ENCODE assay signal across 1 cellular context in genomic region chr19:4062576-4063368, GRCh38.
A peak's percentile ranks its signal among the peaks of the same experiment; 100 is the strongest.
TF ChIP-seq lines count a peak whose summit lies in the region.

No MANE protein-coding gene starts in this region.

TF ChIP-seq in HepG2, 621 proteins besides CTCF, POLR2A, EP300 and RAD21 (continued from another document and continues in another):
- TF ChIP-seq, protein P1, sequence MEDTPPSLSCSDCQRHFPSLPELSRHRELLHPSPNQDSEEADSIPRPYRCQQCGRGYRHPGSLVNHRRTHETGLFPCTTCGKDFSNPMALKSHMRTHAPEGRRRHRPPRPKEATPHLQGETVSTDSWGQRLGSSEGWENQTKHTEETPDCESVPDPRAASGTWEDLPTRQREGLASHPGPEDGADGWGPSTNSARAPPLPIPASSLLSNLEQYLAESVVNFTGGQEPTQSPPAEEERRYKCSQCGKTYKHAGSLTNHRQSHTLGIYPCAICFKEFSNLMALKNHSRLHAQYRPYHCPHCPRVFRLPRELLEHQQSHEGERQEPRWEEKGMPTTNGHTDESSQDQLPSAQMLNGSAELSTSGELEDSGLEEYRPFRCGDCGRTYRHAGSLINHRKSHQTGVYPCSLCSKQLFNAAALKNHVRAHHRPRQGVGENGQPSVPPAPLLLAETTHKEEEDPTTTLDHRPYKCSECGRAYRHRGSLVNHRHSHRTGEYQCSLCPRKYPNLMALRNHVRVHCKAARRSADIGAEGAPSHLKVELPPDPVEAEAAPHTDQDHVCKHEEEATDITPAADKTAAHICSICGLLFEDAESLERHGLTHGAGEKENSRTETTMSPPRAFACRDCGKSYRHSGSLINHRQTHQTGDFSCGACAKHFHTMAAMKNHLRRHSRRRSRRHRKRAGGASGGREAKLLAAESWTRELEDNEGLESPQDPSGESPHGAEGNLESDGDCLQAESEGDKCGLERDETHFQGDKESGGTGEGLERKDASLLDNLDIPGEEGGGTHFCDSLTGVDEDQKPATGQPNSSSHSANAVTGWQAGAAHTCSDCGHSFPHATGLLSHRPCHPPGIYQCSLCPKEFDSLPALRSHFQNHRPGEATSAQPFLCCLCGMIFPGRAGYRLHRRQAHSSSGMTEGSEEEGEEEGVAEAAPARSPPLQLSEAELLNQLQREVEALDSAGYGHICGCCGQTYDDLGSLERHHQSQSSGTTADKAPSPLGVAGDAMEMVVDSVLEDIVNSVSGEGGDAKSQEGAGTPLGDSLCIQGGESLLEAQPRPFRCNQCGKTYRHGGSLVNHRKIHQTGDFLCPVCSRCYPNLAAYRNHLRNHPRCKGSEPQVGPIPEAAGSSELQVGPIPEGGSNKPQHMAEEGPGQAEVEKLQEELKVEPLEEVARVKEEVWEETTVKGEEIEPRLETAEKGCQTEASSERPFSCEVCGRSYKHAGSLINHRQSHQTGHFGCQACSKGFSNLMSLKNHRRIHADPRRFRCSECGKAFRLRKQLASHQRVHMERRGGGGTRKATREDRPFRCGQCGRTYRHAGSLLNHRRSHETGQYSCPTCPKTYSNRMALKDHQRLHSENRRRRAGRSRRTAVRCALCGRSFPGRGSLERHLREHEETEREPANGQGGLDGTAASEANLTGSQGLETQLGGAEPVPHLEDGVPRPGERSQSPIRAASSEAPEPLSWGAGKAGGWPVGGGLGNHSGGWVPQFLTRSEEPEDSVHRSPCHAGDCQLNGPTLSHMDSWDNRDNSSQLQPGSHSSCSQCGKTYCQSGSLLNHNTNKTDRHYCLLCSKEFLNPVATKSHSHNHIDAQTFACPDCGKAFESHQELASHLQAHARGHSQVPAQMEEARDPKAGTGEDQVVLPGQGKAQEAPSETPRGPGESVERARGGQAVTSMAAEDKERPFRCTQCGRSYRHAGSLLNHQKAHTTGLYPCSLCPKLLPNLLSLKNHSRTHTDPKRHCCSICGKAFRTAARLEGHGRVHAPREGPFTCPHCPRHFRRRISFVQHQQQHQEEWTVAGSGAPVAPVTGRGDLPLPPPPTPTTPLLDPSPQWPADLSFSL (CRISPR knock-in tag; IDR thresholded peaks at IDR 0.05), result no peak
- TF ChIP-seq ZFP91 (CRISPR knock-in tag; IDR thresholded peaks at IDR 0.05; ENCODE audit: borderline replicate concordance) (no peak), ZFP1 (CRISPR knock-in tag; IDR thresholded peaks at IDR 0.05) (no peak), NFKB2 (CRISPR knock-in tag; IDR thresholded peaks at IDR 0.05; ENCODE audit: borderline replicate concordance) (0 out of 2 replicates have a peak, but pooled peaks have one; percentile 8), ZNF282 (IDR thresholded peaks at IDR 0.05; ENCODE audit: partially characterized antibody) (no peak), TAF1 (CRISPR knock-in tag; IDR thresholded peaks at IDR 0.05) (no peak), POGZ (CRISPR knock-in tag; IDR thresholded peaks at IDR 0.05) (no peak), FOXO1 (CRISPR knock-in tag; IDR thresholded peaks at IDR 0.05) (no peak), ZFP62 (CRISPR knock-in tag; IDR thresholded peaks at IDR 0.05) (no peak), ZNF234 (CRISPR knock-in tag; conservative IDR thresholded peaks at IDR 0.05) (no peak), ZNF20 (CRISPR knock-in tag; IDR thresholded peaks at IDR 0.05) (no peak), ZSCAN25 (CRISPR knock-in tag; IDR thresholded peaks at IDR 0.05) (no peak), MAZ (IDR thresholded peaks at IDR 0.05; ENCODE audit: borderline replicate concordance, low read depth, low read length) (no peak), MAZ (CRISPR knock-in tag; IDR thresholded peaks at IDR 0.05; ENCODE audit: low read depth) (peak; percentile 30; the same call in 1 of the 2 replicates), JUN (CRISPR knock-in tag; IDR thresholded peaks at IDR 0.05) (no peak), SP4 (CRISPR knock-in tag; IDR thresholded peaks at IDR 0.05) (no peak), MYNN (CRISPR knock-in tag; IDR thresholded peaks at IDR 0.05; ENCODE audit: low read depth) (no peak), FOXA1 (IDR thresholded peaks at IDR 0.05) (no peak), FOXA1 (CRISPR knock-in tag; IDR thresholded peaks at IDR 0.05) (no peak), CEBPG (CRISPR knock-in tag; IDR thresholded peaks at IDR 0.05) (no peak), NR3C1 (CRISPR knock-in tag; IDR thresholded peaks at IDR 0.05) (no peak), ZNF350 (CRISPR knock-in tag; IDR thresholded peaks at IDR 0.05; ENCODE audit: borderline replicate concordance, low read depth) (no peak), SNRNP70 (IDR thresholded peaks at IDR 0.05; ENCODE audit: low read depth, low read length) (no peak), ZNF780A (CRISPR knock-in tag; IDR thresholded peaks at IDR 0.05) (no peak), NAIF1 (CRISPR knock-in tag; IDR thresholded peaks at IDR 0.05; ENCODE audit: borderline replicate concordance) (no peak), MIER3 (CRISPR knock-in tag; IDR thresholded peaks at IDR 0.05; ENCODE audit: borderline replicate concordance) (no peak), ESRRA (CRISPR knock-in tag; IDR thresholded peaks at IDR 0.05; ENCODE audit: low read depth) (no peak), ZHX2 (IDR thresholded peaks at IDR 0.05; ENCODE audit: low read depth) (no peak), ZHX2 (CRISPR knock-in tag; IDR thresholded peaks at IDR 0.05; ENCODE audit: borderline replicate concordance) (no peak)
- TF ChIP-seq, protein P2, sequence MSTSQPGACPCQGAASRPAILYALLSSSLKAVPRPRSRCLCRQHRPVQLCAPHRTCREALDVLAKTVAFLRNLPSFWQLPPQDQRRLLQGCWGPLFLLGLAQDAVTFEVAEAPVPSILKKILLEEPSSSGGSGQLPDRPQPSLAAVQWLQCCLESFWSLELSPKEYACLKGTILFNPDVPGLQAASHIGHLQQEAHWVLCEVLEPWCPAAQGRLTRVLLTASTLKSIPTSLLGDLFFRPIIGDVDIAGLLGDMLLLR (CRISPR knock-in tag; IDR thresholded peaks at IDR 0.05), result no peak
- TF ChIP-seq, protein P3, sequence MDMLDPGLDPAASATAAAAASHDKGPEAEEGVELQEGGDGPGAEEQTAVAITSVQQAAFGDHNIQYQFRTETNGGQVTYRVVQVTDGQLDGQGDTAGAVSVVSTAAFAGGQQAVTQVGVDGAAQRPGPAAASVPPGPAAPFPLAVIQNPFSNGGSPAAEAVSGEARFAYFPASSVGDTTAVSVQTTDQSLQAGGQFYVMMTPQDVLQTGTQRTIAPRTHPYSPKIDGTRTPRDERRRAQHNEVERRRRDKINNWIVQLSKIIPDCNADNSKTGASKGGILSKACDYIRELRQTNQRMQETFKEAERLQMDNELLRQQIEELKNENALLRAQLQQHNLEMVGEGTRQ (IDR thresholded peaks at IDR 0.05; ENCODE audit: low read depth, low read length), result no peak
- TF ChIP-seq, protein P3 (CRISPR knock-in tag; IDR thresholded peaks at IDR 0.05; ENCODE audit: borderline replicate concordance), result no peak
- TF ChIP-seq, protein P4, sequence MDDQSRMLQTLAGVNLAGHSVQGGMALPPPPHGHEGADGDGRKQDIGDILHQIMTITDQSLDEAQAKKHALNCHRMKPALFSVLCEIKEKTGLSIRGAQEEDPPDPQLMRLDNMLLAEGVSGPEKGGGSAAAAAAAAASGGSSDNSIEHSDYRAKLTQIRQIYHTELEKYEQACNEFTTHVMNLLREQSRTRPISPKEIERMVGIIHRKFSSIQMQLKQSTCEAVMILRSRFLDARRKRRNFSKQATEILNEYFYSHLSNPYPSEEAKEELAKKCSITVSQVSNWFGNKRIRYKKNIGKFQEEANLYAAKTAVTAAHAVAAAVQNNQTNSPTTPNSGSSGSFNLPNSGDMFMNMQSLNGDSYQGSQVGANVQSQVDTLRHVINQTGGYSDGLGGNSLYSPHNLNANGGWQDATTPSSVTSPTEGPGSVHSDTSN (CRISPR knock-in tag; IDR thresholded peaks at IDR 0.05; ENCODE audit: borderline replicate concordance), result no peak
- TF ChIP-seq, protein P5, sequence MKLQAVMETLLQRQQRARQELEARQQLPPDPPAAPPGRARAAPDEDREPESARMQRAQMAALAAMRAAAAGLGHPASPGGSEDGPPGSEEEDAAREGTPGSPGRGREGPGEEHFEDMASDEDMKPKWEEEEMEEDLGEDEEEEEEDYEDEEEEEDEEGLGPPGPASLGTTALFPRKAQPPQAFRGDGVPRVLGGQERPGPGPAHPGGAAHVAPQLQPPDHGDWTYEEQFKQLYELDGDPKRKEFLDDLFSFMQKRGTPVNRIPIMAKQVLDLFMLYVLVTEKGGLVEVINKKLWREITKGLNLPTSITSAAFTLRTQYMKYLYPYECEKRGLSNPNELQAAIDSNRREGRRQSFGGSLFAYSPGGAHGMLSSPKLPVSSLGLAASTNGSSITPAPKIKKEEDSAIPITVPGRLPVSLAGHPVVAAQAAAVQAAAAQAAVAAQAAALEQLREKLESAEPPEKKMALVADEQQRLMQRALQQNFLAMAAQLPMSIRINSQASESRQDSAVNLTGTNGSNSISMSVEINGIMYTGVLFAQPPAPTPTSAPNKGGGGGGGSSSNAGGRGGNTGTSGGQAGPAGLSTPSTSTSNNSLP (IDR thresholded peaks at IDR 0.05; ENCODE audit: low read depth, low read length), result no peak
- TF ChIP-seq, protein P6, sequence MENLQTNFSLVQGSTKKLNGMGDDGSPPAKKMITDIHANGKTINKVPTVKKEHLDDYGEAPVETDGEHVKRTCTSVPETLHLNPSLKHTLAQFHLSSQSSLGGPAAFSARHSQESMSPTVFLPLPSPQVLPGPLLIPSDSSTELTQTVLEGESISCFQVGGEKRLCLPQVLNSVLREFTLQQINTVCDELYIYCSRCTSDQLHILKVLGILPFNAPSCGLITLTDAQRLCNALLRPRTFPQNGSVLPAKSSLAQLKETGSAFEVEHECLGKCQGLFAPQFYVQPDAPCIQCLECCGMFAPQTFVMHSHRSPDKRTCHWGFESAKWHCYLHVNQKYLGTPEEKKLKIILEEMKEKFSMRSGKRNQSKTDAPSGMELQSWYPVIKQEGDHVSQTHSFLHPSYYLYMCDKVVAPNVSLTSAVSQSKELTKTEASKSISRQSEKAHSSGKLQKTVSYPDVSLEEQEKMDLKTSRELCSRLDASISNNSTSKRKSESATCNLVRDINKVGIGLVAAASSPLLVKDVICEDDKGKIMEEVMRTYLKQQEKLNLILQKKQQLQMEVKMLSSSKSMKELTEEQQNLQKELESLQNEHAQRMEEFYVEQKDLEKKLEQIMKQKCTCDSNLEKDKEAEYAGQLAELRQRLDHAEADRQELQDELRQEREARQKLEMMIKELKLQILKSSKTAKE (CRISPR knock-in tag; IDR thresholded peaks at IDR 0.05; ENCODE audit: borderline replicate concordance), result no peak
- TF ChIP-seq, protein P7, sequence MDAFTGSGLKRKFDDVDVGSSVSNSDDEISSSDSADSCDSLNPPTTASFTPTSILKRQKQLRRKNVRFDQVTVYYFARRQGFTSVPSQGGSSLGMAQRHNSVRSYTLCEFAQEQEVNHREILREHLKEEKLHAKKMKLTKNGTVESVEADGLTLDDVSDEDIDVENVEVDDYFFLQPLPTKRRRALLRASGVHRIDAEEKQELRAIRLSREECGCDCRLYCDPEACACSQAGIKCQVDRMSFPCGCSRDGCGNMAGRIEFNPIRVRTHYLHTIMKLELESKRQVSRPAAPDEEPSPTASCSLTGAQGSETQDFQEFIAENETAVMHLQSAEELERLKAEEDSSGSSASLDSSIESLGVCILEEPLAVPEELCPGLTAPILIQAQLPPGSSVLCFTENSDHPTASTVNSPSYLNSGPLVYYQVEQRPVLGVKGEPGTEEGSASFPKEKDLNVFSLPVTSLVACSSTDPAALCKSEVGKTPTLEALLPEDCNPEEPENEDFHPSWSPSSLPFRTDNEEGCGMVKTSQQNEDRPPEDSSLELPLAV (CRISPR knock-in tag; conservative IDR thresholded peaks at IDR 0.05; ENCODE audit: low read depth), result no peak
